13 cellular contexts compared by ENCODE assay signal in genomic region chr6:26029857-26030653, GRCh38. TPM values are rescaled to one million over a fixed set of nuclear protein-coding genes. Genes with fewer than 3 reads are reported as not detected.
DNase-seq lines count a peak whose midpoint lies in the region; ATAC-seq and TF ChIP-seq lines count a peak whose summit lies in the region.
"Had no signal": no experiment of that assay in that cellular context is flagged by ENCODE, and none has a peak within 500 bp of the region (broad histone marks: within the 10 kb centered on the region; RNA-seq: fewer than 3 reads in every experiment).

No MANE protein-coding gene starts in this region.

- no peak for TF ChIP-seq CTCF in nephron progenitor cell (IDR thresholded peaks at IDR 0.05)

- ATAC-seq in GM21360 (IDR thresholded peaks at IDR 0.05; ENCODE audit: unreplicated experiment), result no peak
- ATAC-seq: left lung, psoas muscle had no signal

- POLR2A ChIA-PET in activated CD4-positive, alpha-beta memory T cell treated with anti-CD3 and anti-CD28 coated beads for 36 hours (lab: Charles Lee), result interaction anchor here (1.1 to 16.3 kb wide), 8 partner anchors 9 to 167 kb away, joined by 3 to 675 read pairs (median 68); a partner anchor contains a TSS

- peaks cover 4% of the 10 kb centered on the region for H3K9me3 Mint-ChIP-seq in activated CD4-positive, alpha-beta T cell treated with anti-CD3 and anti-CD28 coated beads, Interleukin-2, amount 10 ng/mL, durations not matched to agents 24 days and 14 days
- H3K9me3 Mint-ChIP-seq in activated CD4-positive, alpha-beta memory T cell treated with anti-CD3 and anti-CD28 coated beads for 36 hours, result no peaks in the 10 kb centered on the region
- no peaks in the 10 kb centered on the region for H3K9me3 Mint-ChIP-seq in nephron progenitor cell

- CTCF ChIA-PET in activated CD4-positive, alpha-beta memory T cell treated with anti-CD3 and anti-CD28 coated beads for 36 hours (lab: Charles Lee), result interaction anchor here (0.5 to 9.0 kb wide), 4 partner anchors 11 to 143 kb away, joined by 3 to 87 read pairs (median 24); a partner anchor contains a TSS

- H3K4me1 Mint-ChIP-seq in activated CD4-positive, alpha-beta T cell treated with anti-CD3 and anti-CD28 coated beads, Interleukin-2, amount 10 ng/mL, durations not matched to agents 24 days and 14 days, result peaks cover 75% of the 10 kb centered on the region
- peaks cover 64% of the 10 kb centered on the region for H3K4me1 Mint-ChIP-seq in activated CD4-positive, alpha-beta memory T cell treated with anti-CD3 and anti-CD28 coated beads for 36 hours (ENCODE audit: low read depth)
- peaks cover 82% of the 10 kb centered on the region for H3K4me1 Mint-ChIP-seq in nephron progenitor cell

- peak overlapping the region; percentile 92 for H3K4me3 Mint-ChIP-seq in activated CD4-positive, alpha-beta T cell treated with anti-CD3 and anti-CD28 coated beads, Interleukin-2, amount 10 ng/mL, durations not matched to agents 24 days and 14 days
- H3K4me3 Mint-ChIP-seq in activated CD4-positive, alpha-beta memory T cell treated with anti-CD3 and anti-CD28 coated beads for 36 hours, result peak overlapping the region; percentile 45
- H3K4me3 Mint-ChIP-seq in nephron progenitor cell, result peak overlapping the region; percentile 79

- peaks cover 3% of the 10 kb centered on the region for H3K27me3 Mint-ChIP-seq in activated CD4-positive, alpha-beta T cell treated with anti-CD3 and anti-CD28 coated beads, Interleukin-2, amount 10 ng/mL, durations not matched to agents 24 days and 14 days
- peaks cover 17% of the 10 kb centered on the region for H3K27me3 Mint-ChIP-seq in activated CD4-positive, alpha-beta memory T cell treated with anti-CD3 and anti-CD28 coated beads for 36 hours
- H3K27me3 Mint-ChIP-seq in nephron progenitor cell (ENCODE audit: low read depth, poor library complexity), result no peaks in the 10 kb centered on the region

- peaks cover 3% of the 10 kb centered on the region for H3K36me3 Mint-ChIP-seq in activated CD4-positive, alpha-beta T cell treated with anti-CD3 and anti-CD28 coated beads, Interleukin-2, amount 10 ng/mL, durations not matched to agents 24 days and 14 days (ENCODE audit: low read depth)
- H3K36me3 Mint-ChIP-seq in activated CD4-positive, alpha-beta memory T cell treated with anti-CD3 and anti-CD28 coated beads for 36 hours, result peaks cover 15% of the 10 kb centered on the region
- H3K36me3 Mint-ChIP-seq in nephron progenitor cell (ENCODE audit: low read depth), result no peaks in the 10 kb centered on the region

- no peak for DNase-seq in activated CD4-positive, alpha-beta T cell treated with anti-CD3 and anti-CD28 coated beads, Interleukin-2, amount 10 ng/mL, durations not matched to agents 24 days and 14 days
- DNase-seq in activated CD4-positive, alpha-beta T cell treated with anti-CD3 and anti-CD28 coated beads for 48 hours, result no peak
- peak; percentile 60 for DNase-seq in M059J (ENCODE audit: low read depth)
- DNase-seq in activated CD4-positive, alpha-beta memory T cell treated with anti-CD3 and anti-CD28 coated beads for 36 hours, result no peak
- DNase-seq in nephron progenitor cell, result no peak
- no peak for DNase-seq in EL
- no peak for DNase-seq in NCI-H1694 treated with DMSO at 0.1 percent for 48 hours (lab: John Stamatoyannopoulos, UW)
- DNase-seq: cerebellar nuclear complex, left lung, NCI-H2107, psoas muscle, upper lobe of left lung had no signal

- peak overlapping the region; percentile 31 for H3K27ac Mint-ChIP-seq in activated CD4-positive, alpha-beta T cell treated with anti-CD3 and anti-CD28 coated beads, Interleukin-2, amount 10 ng/mL, durations not matched to agents 24 days and 14 days
- H3K27ac Mint-ChIP-seq in activated CD4-positive, alpha-beta memory T cell treated with anti-CD3 and anti-CD28 coated beads for 36 hours, result peak overlapping the region; percentile 99
- H3K27ac Mint-ChIP-seq in nephron progenitor cell, result peak overlapping the region; percentile 98

- intact Hi-C loops in activated CD4-positive, alpha-beta T cell treated with anti-CD3 and anti-CD28 coated beads, Interleukin-2, amount 10 ng/mL, durations not matched to agents 24 days and 14 days (cut with micrococcal nuclease), result loop anchor here (5.0 to 10.0 kb wide), 8 partner anchors 167 to 1862 kb away; partner anchors contain the start of gene RIPOR2
- intact Hi-C loops in activated CD4-positive, alpha-beta memory T cell treated with anti-CD3 and anti-CD28 coated beads for 36 hours (cut with micrococcal nuclease), result loop anchor here (5.0 to 10.0 kb wide), 6 partner anchors 167 to 1862 kb away; partner anchors contain the start of gene RIPOR2

RNA-seq across cellular contexts. Expression of gene HFE, which starts 57.2 kb away (rescaled TPM):
- total RNA-seq in activated CD4-positive, alpha-beta T cell treated with anti-CD3 and anti-CD28 coated beads, Interleukin-2, amount 10 ng/mL, durations not matched to agents 24 days and 14 days, result 0.12 and 0.50 TPM in 2 replicates
- 16.9 and 20.6 TPM in 2 replicates for total RNA-seq in M059J (2014; rRNA removed; shearing (Covaris generic))
- 1 to 10 TPM; 1.0 to 1.4 TPM for total RNA-seq in activated CD4-positive, alpha-beta memory T cell treated with anti-CD3 and anti-CD28 coated beads for 36 hours

Comparison
In these comparisons a context has a peak if more than half of its experiments do, and no peak if none do; other contexts are left out.
1. H3K27ac Mint-ChIP-seq: peak in every context shown above with its lines; median percentile 99 in activated CD4-positive, alpha-beta memory T cell treated with anti-CD3 and anti-CD28 coated beads for 36 hours; 98 in nephron progenitor cell; 31 in activated CD4-positive, alpha-beta T cell treated with anti-CD3 and anti-CD28 coated beads, Interleukin-2, amount 10 ng/mL, durations not matched to agents 24 days and 14 days.